1 cellular context compared by ENCODE assay signal in genomic region chr12:26884765-26885576, GRCh38.
TF ChIP-seq lines count a peak whose summit lies in the region.

No MANE protein-coding gene starts in this region.

TF ChIP-seq in HepG2, 621 proteins besides CTCF, POLR2A, EP300 and RAD21 (continued from another document and continues in another):
- TF ChIP-seq ZNF318 (CRISPR knock-in tag; IDR thresholded peaks at IDR 0.05): no peak
- TF ChIP-seq TEAD3 (CRISPR knock-in tag; optimal IDR thresholded peaks at IDR 0.05; ENCODE audit: borderline replicate concordance): peak; percentile 65
- TF ChIP-seq MIXL1 (CRISPR knock-in tag; IDR thresholded peaks at IDR 0.05): 0 out of 2 replicates have a peak, but pooled peaks have one; percentile 54
- TF ChIP-seq FOXC1 (CRISPR knock-in tag; IDR thresholded peaks at IDR 0.05; ENCODE audit: borderline replicate concordance): 0 out of 2 replicates have a peak, but pooled peaks have one; percentile 29
- no peak for TF ChIP-seq ZNF530 (CRISPR knock-in tag; IDR thresholded peaks at IDR 0.05; ENCODE audit: low read depth)
- 0 out of 2 replicates have a peak, but pooled peaks have one; percentile 44 for TF ChIP-seq HNF1B (CRISPR knock-in tag; IDR thresholded peaks at IDR 0.05)
- no peak for TF ChIP-seq MYPOP (CRISPR knock-in tag; IDR thresholded peaks at IDR 0.05)
- TF ChIP-seq ZFY (CRISPR knock-in tag; IDR thresholded peaks at IDR 0.05): no peak
- no peak for TF ChIP-seq MAFF (IDR thresholded peaks at IDR 0.05; ENCODE audit: low read depth, low read length)
- peak; percentile 70; the same call in 1 of the 2 replicates for TF ChIP-seq SAP130 (CRISPR knock-in tag; IDR thresholded peaks at IDR 0.05; ENCODE audit: low read depth)
- peak; percentile 55; the same call in 1 of the 2 replicates for TF ChIP-seq ARID4A (CRISPR knock-in tag; IDR thresholded peaks at IDR 0.05; ENCODE audit: borderline replicate concordance)
- 0 out of 2 replicates have a peak, but pooled peaks have one; percentile 40 for TF ChIP-seq ZNF691 (CRISPR knock-in tag; IDR thresholded peaks at IDR 0.05; ENCODE audit: borderline replicate concordance, low read depth)
- peak; percentile 37; the same call in 1 of the 2 replicates for TF ChIP-seq ZNF501 (CRISPR knock-in tag; IDR thresholded peaks at IDR 0.05)
- no peak for TF ChIP-seq HIC2 (CRISPR knock-in tag; IDR thresholded peaks at IDR 0.05; ENCODE audit: low read depth)
- no peak for TF ChIP-seq ATF2 (CRISPR knock-in tag; IDR thresholded peaks at IDR 0.05)
- TF ChIP-seq ZMYM4 (CRISPR knock-in tag; IDR thresholded peaks at IDR 0.05): peak; percentile 52; the same call in 1 of the 2 replicates
- no peak for TF ChIP-seq ZNF790 (CRISPR knock-in tag; IDR thresholded peaks at IDR 0.05; ENCODE audit: borderline replicate concordance)
- TF ChIP-seq ZNF143 (CRISPR knock-in tag; IDR thresholded peaks at IDR 0.05): no peak
- 0 out of 2 replicates have a peak, but pooled peaks have one; percentile 35 for TF ChIP-seq ZNF414 (CRISPR knock-in tag; IDR thresholded peaks at IDR 0.05)
- peak; percentile 39; the same call in 1 of the 2 replicates for TF ChIP-seq KDM2A (CRISPR knock-in tag; IDR thresholded peaks at IDR 0.05; ENCODE audit: borderline replicate concordance, low read depth)
- TF ChIP-seq KLF11 (CRISPR knock-in tag; IDR thresholded peaks at IDR 0.05): peak; percentile 63; the same call in 1 of the 2 replicates
- TF ChIP-seq STAG1 (CRISPR knock-in tag; IDR thresholded peaks at IDR 0.05): peak; percentile 91
- peak; percentile 48; the same call in 1 of the 2 replicates for TF ChIP-seq ZNF230 (CRISPR knock-in tag; IDR thresholded peaks at IDR 0.05)
- 0 out of 2 replicates have a peak, but pooled peaks have one; percentile 17 for TF ChIP-seq ZNF598 (CRISPR knock-in tag; IDR thresholded peaks at IDR 0.05; ENCODE audit: borderline replicate concordance)
- TF ChIP-seq ZMYM2 (CRISPR knock-in tag; IDR thresholded peaks at IDR 0.05): no peak
- no peak for TF ChIP-seq SMARCE1 (IDR thresholded peaks at IDR 0.05; ENCODE audit: borderline replicate concordance)
- TF ChIP-seq ERF (CRISPR knock-in tag; IDR thresholded peaks at IDR 0.05): 0 out of 2 replicates have a peak, but pooled peaks have one; percentile 51
- TF ChIP-seq ETV5 (CRISPR knock-in tag; IDR thresholded peaks at IDR 0.05; ENCODE audit: borderline replicate concordance): peak; percentile 16; the same call in 1 of the 2 replicates
- peak; percentile 20; the same call in 1 of the 2 replicates for TF ChIP-seq KAT8 (CRISPR knock-in tag; IDR thresholded peaks at IDR 0.05)
- no peak for TF ChIP-seq NONO (IDR thresholded peaks at IDR 0.05)
- no peak for TF ChIP-seq NONO (CRISPR knock-in tag; conservative IDR thresholded peaks at IDR 0.05)
- peak; percentile 75 to 76; a peak in 3 of 4 replicates for TF ChIP-seq HMGXB4 (CRISPR knock-in tag; IDR thresholded peaks at IDR 0.05; ENCODE audit: borderline replicate concordance in 1 of 2, low read depth in 1 of 2)
